In genomic region chr14:36884049-36884448, GRCh38 we compare ENCODE assay signal across 27 cellular contexts.
"Had no signal": no experiment of that assay in that cellular context is flagged by ENCODE, and none has a peak within 500 bp of the region (broad histone marks: within the 10 kb centered on the region; RNA-seq: fewer than 3 reads in every experiment).

No MANE protein-coding gene starts in this region.

- ATAC-seq: stimulated activated effector memory CD8-positive, alpha-beta T cell treated with anti-CD3 and anti-CD28 coated beads, Interleukin-12 subunit alpha, Interleukin-12 subunit beta, amount 100 ng/mL, for 72 hours; stimulated activated memory B cell treated with anti-CD40 and anti-IgM and Interleukin-4, amounts not matched to agents 10 μg/mL and 1 μg/mL and 100 μg/mL, for 72 hours; stimulated activated naive B cell treated with anti-CD40 and anti-IgM and Interleukin-4, amounts not matched to agents 10 μg/mL and 1 μg/mL and 100 μg/mL, for 72 hours; stimulated activated naive CD8-positive, alpha-beta T cell treated with anti-CD3 and anti-CD28 coated beads, Interleukin-15, amount 100 ng/mL, for 72 hours; stimulated activated naive CD8-positive, alpha-beta T cell treated with anti-CD3 and anti-CD28 coated beads, Interleukin-15, Interleukin-2, amounts not matched to agents 100 U/mL and 50 U/mL, for 24 hours; upper lobe of right lung had no signal

- H3K4me3 ChIP-seq: stomach, suprapubic skin, testis, thoracic aorta, thyroid gland, tibial artery, tibial nerve, transverse colon, upper lobe of left lung, upper lobe of right lung, uterus, vagina had no signal

- DNase-seq: stimulated activated CD4-positive, alpha-beta T cell treated with anti-CD3 and anti-CD28 coated beads, Interleukin-2, amount 100 ng/mL, for 48 hours; stimulated activated CD4-positive, alpha-beta T cell treated with anti-CD3 and anti-CD28 coated beads, Interleukin-4, amount 100 ng/mL, for 1 hour; stimulated activated CD4-positive, alpha-beta T cell treated with anti-CD3 and anti-CD28 coated beads, Interleukin-4, amount 100 ng/mL, for 24 hours; stimulated activated CD4-positive, alpha-beta T cell treated with anti-CD3 and anti-CD28 coated beads, Interleukin-4, amount 100 ng/mL, for 4 hours; stimulated activated CD8-positive, alpha-beta memory T cell treated with anti-CD3 and anti-CD28 coated beads, Interleukin-4, amount 100 ng/mL, for 48 hours; stimulated activated naive B cell treated with anti-CD40 and anti-IgM and Interleukin-4, amounts not matched to agents 10 μg/mL and 1 μg/mL and 100 μg/mL, for 72 hours; stimulated activated naive CD4-positive, alpha-beta T cell; stimulated activated naive CD4-positive, alpha-beta T cell treated with Interleukin-2 at 50 U/mL for 16 hours; stimulated activated naive CD8-positive, alpha-beta T cell treated with anti-CD3 and anti-CD28 coated beads, Interleukin-15, amount 100 ng/mL, for 72 hours; stimulated activated naive CD8-positive, alpha-beta T cell treated with anti-CD3 and anti-CD28 coated beads, Interleukin-15, Interleukin-2, amounts not matched to agents 100 U/mL and 50 U/mL, for 24 hours; stomach; substantia nigra; testis; thyroid gland; tibial artery; transverse colon; trophoblast cell; upper lobe of left lung; upper lobe of right lung; uterus had no signal

- H3K36me3 ChIP-seq: stomach, suprapubic skin, thoracic aorta, thyroid gland, tibial artery, tibial nerve, transverse colon, upper lobe of left lung, upper lobe of right lung, uterus, vagina had no signal

- H3K9me3 ChIP-seq: suprapubic skin, testis, thoracic aorta, thyroid gland, transverse colon, upper lobe of right lung, vagina had no signal

- H3K4me1 ChIP-seq: stomach, suprapubic skin, testis, thyroid gland, tibial artery, tibial nerve, transverse colon, upper lobe of left lung, upper lobe of right lung, uterus, vagina had no signal

- FAIRE-seq: urothelium cell line had no signal

- H3K27ac ChIP-seq: stomach, suprapubic skin, testis, thoracic aorta, thyroid gland, tibial artery, tibial nerve, transverse colon, upper lobe of left lung, upper lobe of right lung, uterus, vagina had no signal
